ENCODE assay signal across 1 cellular context in the genomic region with DNA sequence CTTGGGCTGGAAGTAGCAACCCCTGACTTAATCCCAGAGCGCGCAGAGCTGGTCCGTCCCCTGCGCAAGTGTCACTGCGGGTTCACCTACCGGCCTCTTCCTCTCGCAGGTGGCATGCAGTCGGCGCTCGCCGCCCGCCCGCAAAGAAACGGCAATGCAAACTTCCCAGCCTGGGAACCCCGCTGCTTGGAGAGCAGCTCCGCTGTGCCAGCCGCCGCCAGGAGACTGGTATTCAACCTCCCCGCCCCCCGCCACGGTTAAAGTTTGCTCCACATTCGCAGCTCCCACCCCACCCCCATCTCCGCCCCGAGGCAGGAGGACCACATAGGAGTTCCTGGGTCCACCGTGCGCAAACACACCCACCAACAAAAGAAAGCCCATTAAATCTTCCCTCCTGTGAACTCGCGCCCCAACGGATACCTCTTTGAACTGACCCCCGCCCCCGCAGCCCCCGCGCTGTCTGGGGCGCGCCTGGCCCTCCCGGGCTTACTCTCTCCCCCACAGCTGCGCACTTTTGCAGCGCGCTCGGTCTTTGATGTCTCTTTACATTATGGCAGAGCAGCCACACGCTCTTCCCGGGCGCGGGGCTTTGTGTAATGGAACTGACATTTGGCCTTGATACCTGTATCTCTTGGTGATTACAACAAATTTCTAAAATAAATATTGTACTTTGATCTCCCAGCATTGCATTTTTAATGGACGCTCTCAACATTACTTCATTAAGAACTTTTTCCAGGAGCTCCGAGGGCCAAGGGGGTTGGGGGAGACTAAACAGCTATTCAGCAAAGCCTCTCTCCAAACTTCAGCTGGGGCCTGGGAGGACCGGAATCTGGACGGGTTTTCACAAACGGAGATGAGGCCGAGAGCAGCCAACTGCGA.
A peak's percentile ranks its signal among the peaks of the same experiment; 100 is the strongest.
TF ChIP-seq lines count a peak whose summit lies in the region.

No MANE protein-coding gene starts in this region.

TF ChIP-seq in H1, 55 proteins besides CTCF, POLR2A, EP300 and RAD21 (continued from another document):
- TF ChIP-seq, protein P1, sequence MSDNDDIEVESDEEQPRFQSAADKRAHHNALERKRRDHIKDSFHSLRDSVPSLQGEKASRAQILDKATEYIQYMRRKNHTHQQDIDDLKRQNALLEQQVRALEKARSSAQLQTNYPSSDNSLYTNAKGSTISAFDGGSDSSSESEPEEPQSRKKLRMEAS (IDR thresholded peaks at IDR 0.05) = peak; percentile 22; the same call in 1 of the 2 replicates
- TF ChIP-seq TCF12 (IDR thresholded peaks at IDR 0.05; ENCODE audit: low read depth, low read length) = 0 out of 2 replicates have a peak, but pooled peaks have one; percentile 20
- no peak for TF ChIP-seq CTBP2 (IDR thresholded peaks at IDR 0.05; ENCODE audit: borderline replicate concordance, insufficient read depth, insufficient read length, low read length)
- 0 out of 2 replicates have a peak, but pooled peaks have one; percentile 10 for TF ChIP-seq TEAD4 (IDR thresholded peaks at IDR 0.05; ENCODE audit: low read depth, low read length)
- TF ChIP-seq NRF1 (IDR thresholded peaks at IDR 0.05; ENCODE audit: low read depth, low read length) = peak; percentile 19; the same call in 1 of the 2 replicates
- TF ChIP-seq ASH2L (IDR thresholded peaks at IDR 0.05; ENCODE audit: low read length) = peak; percentile 15
- peak; percentile 9; the same call in 1 of the 2 replicates for TF ChIP-seq KDM1A (IDR thresholded peaks at IDR 0.05; ENCODE audit: borderline replicate concordance, low read length)
- TF ChIP-seq, protein P2, sequence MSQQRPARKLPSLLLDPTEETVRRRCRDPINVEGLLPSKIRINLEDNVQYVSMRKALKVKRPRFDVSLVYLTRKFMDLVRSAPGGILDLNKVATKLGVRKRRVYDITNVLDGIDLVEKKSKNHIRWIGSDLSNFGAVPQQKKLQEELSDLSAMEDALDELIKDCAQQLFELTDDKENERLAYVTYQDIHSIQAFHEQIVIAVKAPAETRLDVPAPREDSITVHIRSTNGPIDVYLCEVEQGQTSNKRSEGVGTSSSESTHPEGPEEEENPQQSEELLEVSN (IDR thresholded peaks at IDR 0.05) = peak; percentile 5; the same call in 1 of the 2 replicates
- TF ChIP-seq CHD1 (IDR thresholded peaks at IDR 0.05; ENCODE audit: low read depth, low read length) = no peak
